In the genomic region with DNA sequence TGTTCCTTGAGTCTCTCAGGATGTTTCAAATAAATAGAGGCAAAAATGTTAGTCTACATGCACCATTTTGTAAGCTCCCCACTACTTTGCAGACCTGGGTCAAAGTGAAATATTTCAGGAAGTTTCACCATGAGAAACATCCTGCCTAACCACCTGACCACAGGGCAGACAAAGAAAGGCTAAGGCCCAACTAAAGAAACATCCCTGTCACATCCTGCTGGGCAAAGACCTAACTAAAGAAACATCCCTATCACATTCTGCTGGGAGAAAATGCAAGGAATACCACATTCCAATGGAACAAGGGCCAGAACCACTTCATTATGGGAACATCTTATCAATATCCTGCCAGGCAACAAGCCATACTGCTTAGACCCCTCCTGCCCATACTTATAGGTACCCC, we compare ENCODE assay signal across 22 cellular contexts.
"Had no signal": no experiment of that assay in that cellular context is flagged by ENCODE, and none has a peak within 500 bp of the region (broad histone marks: within the 10 kb centered on the region; RNA-seq: fewer than 3 reads in every experiment).

No MANE protein-coding gene starts in this region.

- H3K4me3 ChIP-seq: colonic mucosa, gastrocnemius medialis, pancreas, right lobe of liver, suprapubic skin, transverse colon, upper lobe of right lung, uterus had no signal

- H3K4me3 Mint-ChIP-seq: dendritic cell treated with granulocyte-macrophage colony-stimulating factor and Interleukin-4, amounts not matched to agents 40 ng/mL and 50 ng/mL, for 4 days; natural killer cell; stimulated activated naive CD8-positive, alpha-beta T cell treated with anti-CD3 and anti-CD28 coated beads, Interleukin-15, amount 100 ng/mL, for 72 hours had no signal

- H3K27me3 ChIP-seq: colonic mucosa, gastrocnemius medialis, neutrophil, pancreas, right lobe of liver, suprapubic skin, transverse colon, upper lobe of right lung, uterus had no signal

- H3K36me3 ChIP-seq: colonic mucosa, gastrocnemius medialis, neutrophil, pancreas, right lobe of liver, suprapubic skin, transverse colon, upper lobe of right lung, uterus had no signal

- H3K4me1 ChIP-seq: colonic mucosa, gastrocnemius medialis, pancreas, right lobe of liver, suprapubic skin, transverse colon, upper lobe of right lung, uterus had no signal

- H3K27ac Mint-ChIP-seq: dendritic cell treated with granulocyte-macrophage colony-stimulating factor and Interleukin-4, amounts not matched to agents 40 ng/mL and 50 ng/mL, for 4 days; natural killer cell; stimulated activated naive CD8-positive, alpha-beta T cell treated with anti-CD3 and anti-CD28 coated beads, Interleukin-15, amount 100 ng/mL, for 72 hours had no signal

- H3K27ac ChIP-seq: colonic mucosa, gastrocnemius medialis, neutrophil, pancreas, right lobe of liver, suprapubic skin, transverse colon, upper lobe of right lung, uterus had no signal

- DNase-seq: colonic mucosa; effector memory CD4-positive, alpha-beta T cell; gastrocnemius medialis; head of caudate nucleus; kidney; mammary epithelial cell; natural killer cell; pancreas; right lobe of liver; small intestine; stimulated activated CD4-positive, alpha-beta T cell treated with anti-CD3 and anti-CD28 coated beads, Interleukin-15, amount 100 ng/mL, for 24 hours; stimulated activated CD4-positive, alpha-beta T cell treated with anti-CD3 and anti-CD28 coated beads, Interleukin-2, amount 100 ng/mL, for 48 hours; stimulated activated CD8-positive, alpha-beta memory T cell treated with anti-CD3 and anti-CD28 coated beads, Interleukin-4, amount 100 ng/mL, for 48 hours; stimulated activated naive CD4-positive, alpha-beta T cell; stimulated activated naive CD8-positive, alpha-beta T cell treated with anti-CD3 and anti-CD28 coated beads, Interleukin-15, amount 100 ng/mL, for 72 hours; transverse colon; upper lobe of right lung; uterus had no signal

- H3K27me3 Mint-ChIP-seq: dendritic cell treated with granulocyte-macrophage colony-stimulating factor and Interleukin-4, amounts not matched to agents 40 ng/mL and 50 ng/mL, for 4 days; stimulated activated naive CD8-positive, alpha-beta T cell treated with anti-CD3 and anti-CD28 coated beads, Interleukin-15, amount 100 ng/mL, for 72 hours had no signal

- FAIRE-seq: endometrium, kidney, pancreas, small intestine had no signal

- H3K9me3 ChIP-seq: colonic mucosa, gastrocnemius medialis, neutrophil, pancreas, right lobe of liver, transverse colon, upper lobe of right lung, uterus had no signal

- H3K4me1 Mint-ChIP-seq: natural killer cell; stimulated activated naive CD8-positive, alpha-beta T cell treated with anti-CD3 and anti-CD28 coated beads, Interleukin-15, amount 100 ng/mL, for 72 hours had no signal
